In the genomic region with DNA sequence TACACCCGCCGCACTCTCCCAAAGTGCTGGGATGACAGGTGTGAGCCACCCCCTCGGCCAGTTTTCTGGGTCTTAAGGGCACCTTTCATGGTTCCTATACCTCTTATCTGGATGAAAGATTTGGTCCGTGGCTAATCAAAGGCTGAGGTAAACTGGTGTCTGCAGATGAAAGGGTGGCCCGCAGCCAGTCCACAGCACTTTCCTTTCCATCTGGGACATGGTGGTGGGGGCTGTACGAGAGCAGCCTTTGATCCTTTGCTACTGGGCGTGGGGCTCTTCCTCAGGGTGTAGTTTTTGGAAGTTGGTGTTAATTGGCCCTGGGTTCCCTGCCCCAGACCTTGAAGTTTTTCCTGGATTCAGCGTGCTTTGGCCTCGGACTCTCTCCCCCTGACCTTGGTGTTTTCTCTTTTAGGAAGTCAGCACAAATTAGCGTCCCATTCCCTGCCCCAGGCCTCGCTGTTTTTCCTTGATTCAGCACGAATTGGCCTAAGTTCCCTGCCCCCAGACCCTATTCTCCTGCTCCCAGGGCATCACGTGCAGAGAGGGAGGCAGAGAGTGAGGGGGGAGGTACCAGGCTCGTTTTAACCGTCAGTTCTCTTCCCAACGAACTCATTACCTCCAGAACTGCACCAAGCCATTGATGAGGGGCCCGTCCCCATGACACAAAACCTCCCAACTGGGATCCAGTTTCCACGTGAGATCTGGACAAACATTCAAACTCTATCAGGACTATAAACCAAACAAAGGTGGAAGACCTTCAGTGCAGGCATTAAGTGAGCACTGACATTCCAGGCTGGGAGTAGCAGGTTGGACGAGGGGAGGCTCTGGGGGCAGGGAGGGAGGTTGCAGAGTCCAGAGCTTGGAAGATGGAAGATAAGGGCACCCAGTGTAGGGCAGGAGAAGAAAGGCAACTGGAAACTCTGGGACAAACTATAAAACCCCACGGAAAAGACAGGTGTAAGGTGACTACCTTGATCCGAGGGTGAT, we compare ENCODE assay signal across 24 cellular contexts. TPM values are rescaled to one million over a fixed set of nuclear protein-coding genes. Genes with fewer than 3 reads are reported as not detected.
"Had no signal": no experiment of that assay in that cellular context is flagged by ENCODE, and none has a peak within 500 bp of the region (broad histone marks: within the 10 kb centered on the region; RNA-seq: fewer than 3 reads in every experiment).

No MANE protein-coding gene starts in this region.

- DNase-seq: activated CD4-positive, alpha-beta T cell treated with anti-CD3 and anti-CD28 coated beads for 4 hours; activated CD4-positive, alpha-beta T cell treated with anti-CD3 and anti-CD28 coated beads, Interleukin-2, amount 50 U/mL, for 4 hours; activated effector memory CD4-positive, alpha-beta T cell treated with Interleukin-2 at 50 U/mL for 16 hours; activated naive CD4-positive, alpha-beta T cell treated with Interleukin-2 at 50 U/mL for 16 hours; activated T-cell treated with anti-CD3 and anti-CD28 coated beads for 4 hours; aorta; body of pancreas; dermis blood vessel endothelial cell; effector CD4-positive, alpha-beta T cell; left ventricle myocardium inferior; nucleus accumbens; stimulated activated CD4-positive, alpha-beta T cell treated with anti-CD3 and anti-CD28 coated beads, Interleukin-4, amount 100 ng/mL, for 24 hours; stimulated activated naive CD8-positive, alpha-beta T cell treated with anti-CD3 and anti-CD28 coated beads, Interleukin-15, amount 100 ng/mL, for 72 hours; substantia nigra; T-helper 9 cell; upper lobe of right lung had no signal

- H3K36me3 Mint-ChIP-seq: activated naive CD8-positive, alpha-beta T cell; stimulated activated effector memory CD8-positive, alpha-beta T cell treated with anti-CD3 and anti-CD28 coated beads, Interleukin-12 subunit alpha, Interleukin-12 subunit beta, amount 100 ng/mL, for 72 hours had no signal

- H3K4me1 ChIP-seq: body of pancreas, pancreas, right atrium auricular region, upper lobe of right lung had no signal

- ATAC-seq: body of pancreas; stimulated activated effector memory CD8-positive, alpha-beta T cell treated with anti-CD3 and anti-CD28 coated beads, Interleukin-12 subunit alpha, Interleukin-12 subunit beta, amount 100 ng/mL, for 72 hours; stimulated activated naive CD8-positive, alpha-beta T cell treated with anti-CD3 and anti-CD28 coated beads, Interleukin-15, amount 100 ng/mL, for 72 hours; upper lobe of right lung had no signal

- H3K4me3 Mint-ChIP-seq: activated naive CD8-positive, alpha-beta T cell; stimulated activated effector memory CD8-positive, alpha-beta T cell treated with anti-CD3 and anti-CD28 coated beads, Interleukin-12 subunit alpha, Interleukin-12 subunit beta, amount 100 ng/mL, for 72 hours; stimulated activated naive CD8-positive, alpha-beta T cell treated with anti-CD3 and anti-CD28 coated beads, Interleukin-15, amount 100 ng/mL, for 72 hours had no signal

- H3K27ac Mint-ChIP-seq: activated naive CD8-positive, alpha-beta T cell; stimulated activated effector memory CD8-positive, alpha-beta T cell treated with anti-CD3 and anti-CD28 coated beads, Interleukin-12 subunit alpha, Interleukin-12 subunit beta, amount 100 ng/mL, for 72 hours; stimulated activated naive CD8-positive, alpha-beta T cell treated with anti-CD3 and anti-CD28 coated beads, Interleukin-15, amount 100 ng/mL, for 72 hours had no signal

- H3K9me3 ChIP-seq: body of pancreas, left ventricle myocardium inferior, pancreas, right atrium auricular region, upper lobe of right lung had no signal

- H3K36me3 ChIP-seq: left ventricle myocardium inferior, pancreas, right atrium auricular region, upper lobe of right lung had no signal

- H3K27ac ChIP-seq: body of pancreas, epithelial cell of prostate, left ventricle myocardium inferior, pancreas, right atrium auricular region, VCaP had no signal

- H3K4me1 Mint-ChIP-seq: stimulated activated effector memory CD8-positive, alpha-beta T cell treated with anti-CD3 and anti-CD28 coated beads, Interleukin-12 subunit alpha, Interleukin-12 subunit beta, amount 100 ng/mL, for 72 hours had no signal

- H3K9me3 Mint-ChIP-seq: nephron; stimulated activated effector memory CD8-positive, alpha-beta T cell treated with anti-CD3 and anti-CD28 coated beads, Interleukin-12 subunit alpha, Interleukin-12 subunit beta, amount 100 ng/mL, for 72 hours; stimulated activated naive CD8-positive, alpha-beta T cell treated with anti-CD3 and anti-CD28 coated beads, Interleukin-15, amount 100 ng/mL, for 72 hours had no signal

- H3K4me3 ChIP-seq: body of pancreas, left ventricle myocardium inferior, pancreas, right atrium auricular region, upper lobe of right lung had no signal

- H3K27me3 ChIP-seq: body of pancreas, pancreas, right atrium auricular region, upper lobe of right lung had no signal

RNA-seq across cellular contexts. Expression of gene DPEP1, which starts 11.6 kb away (rescaled TPM):
- total RNA-seq: aorta; left ventricle myocardium inferior; T-helper 1 cell treated with Interleukin-12 subunit alpha and Interleukin-12 subunit beta and Interleukin-4 antibody, amounts not matched to agents 30 ng/mL and 1 ng/mL, for 36 hours had no signal

RNA-seq across cellular contexts. Expression of gene CPNE7, which starts 49.5 kb away (rescaled TPM):
- total RNA-seq: left ventricle myocardium inferior, right atrium auricular region had no signal
